In genomic region chr16:8868272-8869211, GRCh38 we compare ENCODE assay signal across 1 cellular context.
TF ChIP-seq lines count a peak whose summit lies in the region.

CARHSP1 (minus strand) TSS chr16:8869006; CDS start chr16:8859328, 9,678 bp downstream.

TF ChIP-seq in HepG2, 621 proteins besides CTCF, POLR2A, EP300 and RAD21 (continued from another document):
- peak; percentile 32; the same call in 1 of the 2 replicates for TF ChIP-seq ARID5B (CRISPR knock-in tag; IDR thresholded peaks at IDR 0.05)
- TF ChIP-seq ZNF749 (CRISPR knock-in tag; IDR thresholded peaks at IDR 0.05; ENCODE audit: borderline replicate concordance), result no peak
- peak; percentile 76 for TF ChIP-seq HNRNPLL (IDR thresholded peaks at IDR 0.05; ENCODE audit: low read depth, low read length, poor library complexity, severe bottlenecking)
- no peak; the same call in 1 of the 2 replicates for TF ChIP-seq ZNF512B (CRISPR knock-in tag; IDR thresholded peaks at IDR 0.05; ENCODE audit: borderline replicate concordance)
- no peak; the same call in 1 of the 2 replicates for TF ChIP-seq SMAD9 (CRISPR knock-in tag; IDR thresholded peaks at IDR 0.05)
- 0 out of 2 replicates have a peak, but pooled peaks have one; percentile 31 for TF ChIP-seq TP53 (CRISPR knock-in tag; conservative IDR thresholded peaks at IDR 0.05)
- peak; percentile 7 for TF ChIP-seq KDM5A (IDR thresholded peaks at IDR 0.05; ENCODE audit: borderline replicate concordance, low read length)
- TF ChIP-seq CBX5 (CRISPR knock-in tag; IDR thresholded peaks at IDR 0.05; ENCODE audit: borderline replicate concordance), result no peak; the same call in 1 of the 2 replicates
- TF ChIP-seq CENPX (CRISPR knock-in tag; IDR thresholded peaks at IDR 0.05), result no peak
- TF ChIP-seq NPAS2 (CRISPR knock-in tag; IDR thresholded peaks at IDR 0.05; ENCODE audit: borderline replicate concordance), result no peak
- no peak for TF ChIP-seq ARNT (IDR thresholded peaks at IDR 0.05)
- no peak for TF ChIP-seq ZNF124 (CRISPR knock-in tag; IDR thresholded peaks at IDR 0.05)
- no peak; the same call in none of the 2 replicates for TF ChIP-seq ZNF292 (CRISPR knock-in tag; IDR thresholded peaks at IDR 0.05; ENCODE audit: borderline replicate concordance, low read depth)
- no peak for TF ChIP-seq ZNF382 (CRISPR knock-in tag; IDR thresholded peaks at IDR 0.05; ENCODE audit: borderline replicate concordance)
- TF ChIP-seq ZMYM2 (CRISPR knock-in tag; IDR thresholded peaks at IDR 0.05), result 0 out of 2 replicates have a peak, but pooled peaks have one; percentile 31
- TF ChIP-seq DNMT3B (CRISPR knock-in tag; conservative IDR thresholded peaks at IDR 0.05), result no peak
- TF ChIP-seq ZNF7 (CRISPR knock-in tag; IDR thresholded peaks at IDR 0.05), result no peak
- peak; percentile 51 for TF ChIP-seq ZNF816 (CRISPR knock-in tag; IDR thresholded peaks at IDR 0.05; ENCODE audit: borderline replicate concordance)
- peak; percentile 93 for TF ChIP-seq ZNF563 (CRISPR knock-in tag; IDR thresholded peaks at IDR 0.05)
- peak; percentile 77 for TF ChIP-seq ZNF329 (CRISPR knock-in tag; IDR thresholded peaks at IDR 0.05; ENCODE audit: low read depth)
- TF ChIP-seq HNF4G (IDR thresholded peaks at IDR 0.05; ENCODE audit: borderline replicate concordance, low read depth, low read length), result no peak; the same call in 1 of the 2 replicates
- TF ChIP-seq HNF4G (CRISPR knock-in tag; IDR thresholded peaks at IDR 0.05; ENCODE audit: borderline replicate concordance, low read depth), result no peak
- peak in 1 of 2 experiments; percentile 43; a peak in 3 of 4 replicates for TF ChIP-seq HMGXB4 (CRISPR knock-in tag; IDR thresholded peaks at IDR 0.05; ENCODE audit: borderline replicate concordance in 1 of 2, low read depth in 1 of 2)
- no peak for TF ChIP-seq GMEB2 (CRISPR knock-in tag; IDR thresholded peaks at IDR 0.05; ENCODE audit: low read depth)
- TF ChIP-seq ZBTB7B (CRISPR knock-in tag; IDR thresholded peaks at IDR 0.05), result 0 out of 2 replicates have a peak, but pooled peaks have one; percentile 14
- no peak; the same call in 1 of the 2 replicates for TF ChIP-seq ESRRA (CRISPR knock-in tag; IDR thresholded peaks at IDR 0.05; ENCODE audit: low read depth)
- no peak; the same call in 1 of the 2 replicates for TF ChIP-seq ZNF296 (CRISPR knock-in tag; conservative IDR thresholded peaks at IDR 0.05)
- no peak; a peak in 1 of 4 replicates for TF ChIP-seq ATF4 (CRISPR knock-in tag; IDR thresholded peaks at IDR 0.05)
- TF ChIP-seq ZNF660 (CRISPR knock-in tag; IDR thresholded peaks at IDR 0.05; ENCODE audit: borderline replicate concordance, low read depth), result no peak
- TF ChIP-seq DZIP1 (CRISPR knock-in tag; IDR thresholded peaks at IDR 0.05), result peak; percentile 29; the same call in 1 of the 2 replicates
- TF ChIP-seq NBN (conservative IDR thresholded peaks at IDR 0.05), result no peak
- peak; percentile 79 for TF ChIP-seq MTERF4 (CRISPR knock-in tag; IDR thresholded peaks at IDR 0.05)
- TF ChIP-seq ZSCAN31 (CRISPR knock-in tag; IDR thresholded peaks at IDR 0.05; ENCODE audit: low read depth), result peak; percentile 86
- TF ChIP-seq ZNF263 (CRISPR knock-in tag; IDR thresholded peaks at IDR 0.05), result no peak
